1 cellular context compared by ENCODE assay signal in the genomic region with DNA sequence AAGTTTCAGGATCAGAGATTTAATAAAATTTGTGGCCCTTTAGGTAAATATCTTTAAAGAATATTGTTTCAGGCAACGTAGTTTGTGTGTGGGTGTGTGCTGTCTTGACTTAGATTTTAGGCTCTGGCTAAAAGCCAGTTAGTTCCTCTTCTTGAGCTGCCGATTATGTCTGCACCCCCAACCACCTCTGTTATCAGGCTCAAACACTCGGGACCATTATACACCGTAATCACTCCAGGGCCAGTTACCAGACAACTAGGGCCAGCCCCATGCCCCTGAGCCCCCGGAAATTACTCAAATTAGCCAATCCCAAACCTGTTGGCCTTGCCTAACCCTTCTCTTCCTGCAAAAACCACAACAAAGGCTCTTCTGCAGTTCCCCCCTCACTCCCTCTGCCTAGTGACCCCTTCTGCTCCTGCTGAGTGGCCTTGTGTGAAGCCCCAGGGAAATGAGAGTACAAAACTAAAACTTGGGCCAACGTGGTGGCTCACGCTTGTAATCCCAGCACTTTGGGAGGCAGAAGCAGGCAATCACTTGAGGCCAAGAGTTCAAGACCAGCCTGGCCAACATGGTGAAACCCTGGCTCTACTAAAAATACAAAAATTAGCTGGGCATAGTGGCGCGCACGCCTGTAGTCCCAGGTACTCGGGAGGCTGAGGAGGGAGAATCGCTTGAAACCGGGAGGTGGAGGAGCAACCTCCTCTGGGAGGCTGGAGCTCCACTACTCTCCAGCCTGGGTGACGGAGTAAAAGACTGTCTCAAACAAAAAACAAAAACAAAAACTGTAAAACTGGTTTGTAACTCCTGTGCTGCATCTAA.
TF ChIP-seq lines count a peak whose summit lies in the region.

No MANE protein-coding gene starts in this region.

TF ChIP-seq in K562, 482 proteins besides CTCF, POLR2A, EP300 and RAD21 (continues in another document):
- no peak for TF ChIP-seq CREBBP (IDR thresholded peaks at IDR 0.05; ENCODE audit: low read depth, low read length)
- 0 out of 2 replicates have a peak, but pooled peaks have one; percentile 39 for TF ChIP-seq RB1 (IDR thresholded peaks at IDR 0.05; ENCODE audit: low read depth)
- peak; percentile 96 for TF ChIP-seq NR2F6 (CRISPR knock-in tag; IDR thresholded peaks at IDR 0.05)
- TF ChIP-seq, protein P1, sequence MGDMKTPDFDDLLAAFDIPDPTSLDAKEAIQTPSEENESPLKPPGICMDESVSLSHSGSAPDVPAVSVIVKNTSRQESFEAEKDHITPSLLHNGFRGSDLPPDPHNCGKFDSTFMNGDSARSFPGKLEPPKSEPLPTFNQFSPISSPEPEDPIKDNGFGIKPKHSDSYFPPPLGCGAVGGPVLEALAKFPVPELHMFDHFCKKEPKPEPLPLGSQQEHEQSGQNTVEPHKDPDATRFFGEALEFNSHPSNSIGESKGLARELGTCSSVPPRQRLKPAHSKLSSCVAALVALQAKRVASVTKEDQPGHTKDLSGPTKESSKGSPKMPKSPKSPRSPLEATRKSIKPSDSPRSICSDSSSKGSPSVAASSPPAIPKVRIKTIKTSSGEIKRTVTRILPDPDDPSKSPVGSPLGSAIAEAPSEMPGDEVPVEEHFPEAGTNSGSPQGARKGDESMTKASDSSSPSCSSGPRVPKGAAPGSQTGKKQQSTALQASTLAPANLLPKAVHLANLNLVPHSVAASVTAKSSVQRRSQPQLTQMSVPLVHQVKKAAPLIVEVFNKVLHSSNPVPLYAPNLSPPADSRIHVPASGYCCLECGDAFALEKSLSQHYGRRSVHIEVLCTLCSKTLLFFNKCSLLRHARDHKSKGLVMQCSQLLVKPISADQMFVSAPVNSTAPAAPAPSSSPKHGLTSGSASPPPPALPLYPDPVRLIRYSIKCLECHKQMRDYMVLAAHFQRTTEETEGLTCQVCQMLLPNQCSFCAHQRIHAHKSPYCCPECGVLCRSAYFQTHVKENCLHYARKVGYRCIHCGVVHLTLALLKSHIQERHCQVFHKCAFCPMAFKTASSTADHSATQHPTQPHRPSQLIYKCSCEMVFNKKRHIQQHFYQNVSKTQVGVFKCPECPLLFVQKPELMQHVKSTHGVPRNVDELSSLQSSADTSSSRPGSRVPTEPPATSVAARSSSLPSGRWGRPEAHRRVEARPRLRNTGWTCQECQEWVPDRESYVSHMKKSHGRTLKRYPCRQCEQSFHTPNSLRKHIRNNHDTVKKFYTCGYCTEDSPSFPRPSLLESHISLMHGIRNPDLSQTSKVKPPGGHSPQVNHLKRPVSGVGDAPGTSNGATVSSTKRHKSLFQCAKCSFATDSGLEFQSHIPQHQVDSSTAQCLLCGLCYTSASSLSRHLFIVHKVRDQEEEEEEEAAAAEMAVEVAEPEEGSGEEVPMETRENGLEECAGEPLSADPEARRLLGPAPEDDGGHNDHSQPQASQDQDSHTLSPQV (IDR thresholded peaks at IDR 0.05) = peak; percentile 98
- peak; percentile 66 for TF ChIP-seq ZNF24 (IDR thresholded peaks at IDR 0.05)
- peak; percentile 99 for TF ChIP-seq ARNT (IDR thresholded peaks at IDR 0.05)
- TF ChIP-seq GABPB2 (CRISPR knock-in tag; conservative IDR thresholded peaks at IDR 0.05) = 0 out of 2 replicates have a peak, but pooled peaks have one; percentile 36
- TF ChIP-seq, protein P2, sequence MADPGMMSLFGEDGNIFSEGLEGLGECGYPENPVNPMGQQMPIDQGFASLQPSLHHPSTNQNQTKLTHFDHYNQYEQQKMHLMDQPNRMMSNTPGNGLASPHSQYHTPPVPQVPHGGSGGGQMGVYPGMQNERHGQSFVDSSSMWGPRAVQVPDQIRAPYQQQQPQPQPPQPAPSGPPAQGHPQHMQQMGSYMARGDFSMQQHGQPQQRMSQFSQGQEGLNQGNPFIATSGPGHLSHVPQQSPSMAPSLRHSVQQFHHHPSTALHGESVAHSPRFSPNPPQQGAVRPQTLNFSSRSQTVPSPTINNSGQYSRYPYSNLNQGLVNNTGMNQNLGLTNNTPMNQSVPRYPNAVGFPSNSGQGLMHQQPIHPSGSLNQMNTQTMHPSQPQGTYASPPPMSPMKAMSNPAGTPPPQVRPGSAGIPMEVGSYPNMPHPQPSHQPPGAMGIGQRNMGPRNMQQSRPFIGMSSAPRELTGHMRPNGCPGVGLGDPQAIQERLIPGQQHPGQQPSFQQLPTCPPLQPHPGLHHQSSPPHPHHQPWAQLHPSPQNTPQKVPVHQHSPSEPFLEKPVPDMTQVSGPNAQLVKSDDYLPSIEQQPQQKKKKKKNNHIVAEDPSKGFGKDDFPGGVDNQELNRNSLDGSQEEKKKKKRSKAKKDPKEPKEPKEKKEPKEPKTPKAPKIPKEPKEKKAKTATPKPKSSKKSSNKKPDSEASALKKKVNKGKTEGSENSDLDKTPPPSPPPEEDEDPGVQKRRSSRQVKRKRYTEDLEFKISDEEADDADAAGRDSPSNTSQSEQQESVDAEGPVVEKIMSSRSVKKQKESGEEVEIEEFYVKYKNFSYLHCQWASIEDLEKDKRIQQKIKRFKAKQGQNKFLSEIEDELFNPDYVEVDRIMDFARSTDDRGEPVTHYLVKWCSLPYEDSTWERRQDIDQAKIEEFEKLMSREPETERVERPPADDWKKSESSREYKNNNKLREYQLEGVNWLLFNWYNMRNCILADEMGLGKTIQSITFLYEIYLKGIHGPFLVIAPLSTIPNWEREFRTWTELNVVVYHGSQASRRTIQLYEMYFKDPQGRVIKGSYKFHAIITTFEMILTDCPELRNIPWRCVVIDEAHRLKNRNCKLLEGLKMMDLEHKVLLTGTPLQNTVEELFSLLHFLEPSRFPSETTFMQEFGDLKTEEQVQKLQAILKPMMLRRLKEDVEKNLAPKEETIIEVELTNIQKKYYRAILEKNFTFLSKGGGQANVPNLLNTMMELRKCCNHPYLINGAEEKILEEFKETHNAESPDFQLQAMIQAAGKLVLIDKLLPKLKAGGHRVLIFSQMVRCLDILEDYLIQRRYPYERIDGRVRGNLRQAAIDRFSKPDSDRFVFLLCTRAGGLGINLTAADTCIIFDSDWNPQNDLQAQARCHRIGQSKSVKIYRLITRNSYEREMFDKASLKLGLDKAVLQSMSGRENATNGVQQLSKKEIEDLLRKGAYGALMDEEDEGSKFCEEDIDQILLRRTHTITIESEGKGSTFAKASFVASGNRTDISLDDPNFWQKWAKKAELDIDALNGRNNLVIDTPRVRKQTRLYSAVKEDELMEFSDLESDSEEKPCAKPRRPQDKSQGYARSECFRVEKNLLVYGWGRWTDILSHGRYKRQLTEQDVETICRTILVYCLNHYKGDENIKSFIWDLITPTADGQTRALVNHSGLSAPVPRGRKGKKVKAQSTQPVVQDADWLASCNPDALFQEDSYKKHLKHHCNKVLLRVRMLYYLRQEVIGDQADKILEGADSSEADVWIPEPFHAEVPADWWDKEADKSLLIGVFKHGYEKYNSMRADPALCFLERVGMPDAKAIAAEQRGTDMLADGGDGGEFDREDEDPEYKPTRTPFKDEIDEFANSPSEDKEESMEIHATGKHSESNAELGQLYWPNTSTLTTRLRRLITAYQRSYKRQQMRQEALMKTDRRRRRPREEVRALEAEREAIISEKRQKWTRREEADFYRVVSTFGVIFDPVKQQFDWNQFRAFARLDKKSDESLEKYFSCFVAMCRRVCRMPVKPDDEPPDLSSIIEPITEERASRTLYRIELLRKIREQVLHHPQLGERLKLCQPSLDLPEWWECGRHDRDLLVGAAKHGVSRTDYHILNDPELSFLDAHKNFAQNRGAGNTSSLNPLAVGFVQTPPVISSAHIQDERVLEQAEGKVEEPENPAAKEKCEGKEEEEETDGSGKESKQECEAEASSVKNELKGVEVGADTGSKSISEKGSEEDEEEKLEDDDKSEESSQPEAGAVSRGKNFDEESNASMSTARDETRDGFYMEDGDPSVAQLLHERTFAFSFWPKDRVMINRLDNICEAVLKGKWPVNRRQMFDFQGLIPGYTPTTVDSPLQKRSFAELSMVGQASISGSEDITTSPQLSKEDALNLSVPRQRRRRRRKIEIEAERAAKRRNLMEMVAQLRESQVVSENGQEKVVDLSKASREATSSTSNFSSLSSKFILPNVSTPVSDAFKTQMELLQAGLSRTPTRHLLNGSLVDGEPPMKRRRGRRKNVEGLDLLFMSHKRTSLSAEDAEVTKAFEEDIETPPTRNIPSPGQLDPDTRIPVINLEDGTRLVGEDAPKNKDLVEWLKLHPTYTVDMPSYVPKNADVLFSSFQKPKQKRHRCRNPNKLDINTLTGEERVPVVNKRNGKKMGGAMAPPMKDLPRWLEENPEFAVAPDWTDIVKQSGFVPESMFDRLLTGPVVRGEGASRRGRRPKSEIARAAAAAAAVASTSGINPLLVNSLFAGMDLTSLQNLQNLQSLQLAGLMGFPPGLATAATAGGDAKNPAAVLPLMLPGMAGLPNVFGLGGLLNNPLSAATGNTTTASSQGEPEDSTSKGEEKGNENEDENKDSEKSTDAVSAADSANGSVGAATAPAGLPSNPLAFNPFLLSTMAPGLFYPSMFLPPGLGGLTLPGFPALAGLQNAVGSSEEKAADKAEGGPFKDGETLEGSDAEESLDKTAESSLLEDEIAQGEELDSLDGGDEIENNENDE (IDR thresholded peaks at IDR 0.05; ENCODE audit: low read depth, low read length) = no peak
- TF ChIP-seq KLF1 (tag; IDR thresholded peaks at IDR 0.05) = no peak
- TF ChIP-seq TAF1 (IDR thresholded peaks at IDR 0.05; ENCODE audit: control insufficient read depth, extremely low read depth, insufficient read depth, low read length, severe bottlenecking) = peak; percentile 52
- peak; percentile 82 for TF ChIP-seq CEBPG (CRISPR knock-in tag; IDR thresholded peaks at IDR 0.05)
- TF ChIP-seq CEBPG (tag; conservative IDR thresholded peaks at IDR 0.05 in 1 of 2, IDR thresholded peaks at IDR 0.05 in 1 of 2) = peak; percentile 90 to 95
- TF ChIP-seq ZC3H11A (IDR thresholded peaks at IDR 0.05; ENCODE audit: low read depth, low read length) = no peak
- TF ChIP-seq BRF1 (IDR thresholded peaks at IDR 0.05; ENCODE audit: borderline replicate concordance, extremely low read depth, insufficient read length) = no peak
- TF ChIP-seq PTBP1 (IDR thresholded peaks at IDR 0.05; ENCODE audit: low read depth, low read length) = 0 out of 2 replicates have a peak, but pooled peaks have one; percentile 74
- TF ChIP-seq SMARCA4 (IDR thresholded peaks at IDR 0.05) = peak; percentile 100
- no peak for TF ChIP-seq FIP1L1 (IDR thresholded peaks at IDR 0.05; ENCODE audit: low read depth, low read length, poor library complexity, severe bottlenecking)
- TF ChIP-seq RBFOX2 (IDR thresholded peaks at IDR 0.05; ENCODE audit: low read depth, low read length) = peak; percentile 61
- peak; percentile 93 for TF ChIP-seq KHSRP (IDR thresholded peaks at IDR 0.05)
- peak; percentile 71 for TF ChIP-seq NFE2 (IDR thresholded peaks at IDR 0.05; ENCODE audit: low read depth)
- peak; percentile 99 for TF ChIP-seq TEAD4 (IDR thresholded peaks at IDR 0.05; ENCODE audit: low read length)
- no peak for TF ChIP-seq TEAD4 (CRISPR knock-in tag; IDR thresholded peaks at IDR 0.05; ENCODE audit: borderline replicate concordance)
- TF ChIP-seq TFAM (CRISPR knock-in tag; conservative IDR thresholded peaks at IDR 0.05) = no peak
- TF ChIP-seq HIVEP1 (CRISPR knock-in tag; IDR thresholded peaks at IDR 0.05) = peak; percentile 94
- TF ChIP-seq EZH2 (IDR thresholded peaks at IDR 0.05; ENCODE audit: borderline replicate concordance, low read depth, low read length) = peak; percentile 80; the same call in 1 of the 2 replicates
- peak; percentile 86 for TF ChIP-seq ZNF57 (CRISPR knock-in tag; IDR thresholded peaks at IDR 0.05)
- TF ChIP-seq MTA1 (IDR thresholded peaks at IDR 0.05; ENCODE audit: borderline replicate concordance) = peak; percentile 92; the same call in 1 of the 2 replicates
- TF ChIP-seq MCM3 (IDR thresholded peaks at IDR 0.05) = no peak
- TF ChIP-seq ETS1 (conservative IDR thresholded peaks at IDR 0.05; ENCODE audit: control insufficient read depth, low read depth, low read length) = peak; percentile 96
- TF ChIP-seq HES1 (IDR thresholded peaks at IDR 0.05; ENCODE audit: low read depth) = peak; percentile 97
- no peak for TF ChIP-seq XRCC5 (IDR thresholded peaks at IDR 0.05; ENCODE audit: low read depth, low read length)
- no peak for TF ChIP-seq PRPF4 (IDR thresholded peaks at IDR 0.05; ENCODE audit: insufficient read depth, low read depth, low read length, poor library complexity, severe bottlenecking)
- TF ChIP-seq CREB3L1 (IDR thresholded peaks at IDR 0.05; ENCODE audit: borderline replicate concordance, low read depth) = peak; percentile 60
- TF ChIP-seq ZFP1 (CRISPR knock-in tag; IDR thresholded peaks at IDR 0.05) = peak; percentile 61; the same call in 1 of the 2 replicates
- TF ChIP-seq SMC3 (conservative IDR thresholded peaks at IDR 0.05; ENCODE audit: insufficient read depth, low read depth, low read length) = no peak
- TF ChIP-seq ZNF561 (CRISPR knock-in tag; conservative IDR thresholded peaks at IDR 0.05) = peak; percentile 66; the same call in 1 of the 2 replicates
- peak; percentile 96 for TF ChIP-seq SMARCA5 (IDR thresholded peaks at IDR 0.05)
